ENCODE assay signal across 1 cellular context in genomic region chr1:11761988-11762406, GRCh38.
TF ChIP-seq lines count a peak whose summit lies in the region.

Gene C1orf167 (plus strand): TSS chr1:11762193. CDS start chr1:11764401, 2,208 bp downstream.

TF ChIP-seq in SK-N-SH treated with all-trans-retinoic acid at 6 μM for 48 hours, 23 proteins besides CTCF, POLR2A, EP300 and RAD21 (continued from another document):
- TF ChIP-seq POU6F1 (CRISPR knock-in tag; IDR thresholded peaks at IDR 0.05; ENCODE audit: borderline replicate concordance, low read depth) = no peak
- no peak for TF ChIP-seq RARB (CRISPR knock-in tag; IDR thresholded peaks at IDR 0.05)
- TF ChIP-seq CSRNP3 (CRISPR knock-in tag; IDR thresholded peaks at IDR 0.05) = no peak
- TF ChIP-seq ZFP30 (CRISPR knock-in tag; IDR thresholded peaks at IDR 0.05) = no peak
- no peak for TF ChIP-seq ZFP3 (CRISPR knock-in tag; IDR thresholded peaks at IDR 0.05)
- no peak for TF ChIP-seq TCF4 (CRISPR knock-in tag; IDR thresholded peaks at IDR 0.05; ENCODE audit: borderline replicate concordance)
- no peak for TF ChIP-seq OSR1 (CRISPR knock-in tag; IDR thresholded peaks at IDR 0.05)
- TF ChIP-seq TOX (CRISPR knock-in tag; IDR thresholded peaks at IDR 0.05; ENCODE audit: borderline replicate concordance) = no peak
- no peak for TF ChIP-seq PATZ1 (CRISPR knock-in tag; IDR thresholded peaks at IDR 0.05; ENCODE audit: borderline replicate concordance)
- no peak for TF ChIP-seq ZNF565 (CRISPR knock-in tag; conservative IDR thresholded peaks at IDR 0.05; ENCODE audit: low read depth)
- TF ChIP-seq ZNF8 (CRISPR knock-in tag; IDR thresholded peaks at IDR 0.05) = no peak
- TF ChIP-seq ISL1 (CRISPR knock-in tag; IDR thresholded peaks at IDR 0.05) = no peak
- TF ChIP-seq TSHZ2 (CRISPR knock-in tag; IDR thresholded peaks at IDR 0.05) = no peak
- TF ChIP-seq CREB5 (CRISPR knock-in tag; IDR thresholded peaks at IDR 0.05; ENCODE audit: low read depth) = no peak
- TF ChIP-seq CSDC2 (CRISPR knock-in tag; IDR thresholded peaks at IDR 0.05) = no peak
